In genomic region chr3:172312711-172313110, GRCh38 we compare ENCODE assay signal across 1 cellular context.
TF ChIP-seq lines count a peak whose summit lies in the region.

No MANE protein-coding gene starts in this region.

TF ChIP-seq in IMR-90, 13 proteins besides CTCF, POLR2A, EP300 and RAD21 (continued from another document):
- no peak for TF ChIP-seq SMC3 (IDR thresholded peaks at IDR 0.05; ENCODE audit: low read depth, low read length)
- TF ChIP-seq RCOR1 (IDR thresholded peaks at IDR 0.05; ENCODE audit: insufficient replicate concordance, low read length) = no peak
- TF ChIP-seq MAFK (IDR thresholded peaks at IDR 0.05; ENCODE audit: low read depth, low read length) = no peak
- no peak for TF ChIP-seq RFX5 (IDR thresholded peaks at IDR 0.05; ENCODE audit: low read depth, low read length)
- no peak for TF ChIP-seq MAZ (IDR thresholded peaks at IDR 0.05; ENCODE audit: borderline replicate concordance, low read depth, low read length)
- no peak for TF ChIP-seq NFE2L2 (IDR thresholded peaks at IDR 0.05; ENCODE audit: low read depth, low read length)
- TF ChIP-seq CEBPB (IDR thresholded peaks at IDR 0.05; ENCODE audit: low read depth, low read length) = no peak
